10 cellular contexts compared by ENCODE assay signal in genomic region chr12:128190614-128191013, GRCh38.
DNase-seq lines count a peak whose midpoint lies in the region; ATAC-seq and TF ChIP-seq lines count a peak whose summit lies in the region.
"Had no signal": no experiment of that assay in that cellular context is flagged by ENCODE, and none has a peak within 500 bp of the region (broad histone marks: within the 10 kb centered on the region; RNA-seq: fewer than 3 reads in every experiment).

No MANE protein-coding gene starts in this region.

- H3K27me3 ChIP-seq in body of pancreas: no peaks in the 10 kb centered on the region
- H3K27me3 ChIP-seq in neural cell (ENCODE audit: insufficient read depth, low read depth, low read length): no peaks in the 10 kb centered on the region

- no peaks in the 10 kb centered on the region for H4K20me1 ChIP-seq in neural cell (ENCODE audit: insufficient read depth)

- no peak for TF ChIP-seq POLR2A in body of pancreas (IDR thresholded peaks at IDR 0.05)

- H3K9ac ChIP-seq in neural cell (ENCODE audit: low read length): no peak overlapping the region

- H3K36me3 ChIP-seq in body of pancreas (replicated peaks in 1 of 2; ENCODE audit: insufficient read depth in 1 of 2, low read depth in 2 of 2) (no peaks in the 10 kb centered on the region), neural cell (ENCODE audit: insufficient read depth, low read length) (no peaks in the 10 kb centered on the region)

- H3K4me2 ChIP-seq in neural cell (ENCODE audit: low read length): no peak overlapping the region

- no peaks in the 10 kb centered on the region for H3F3A ChIP-seq in neural cell (ENCODE audit: insufficient read depth, low read length, poor library complexity, severe bottlenecking)

- H3K79me2 ChIP-seq in neural cell (replicated peaks; ENCODE audit: insufficient read depth, low read length): no peaks in the 10 kb centered on the region

- DNase-seq in ELF-1 (ENCODE audit: low read depth, low spot score) (peak; percentile 63), body of pancreas (peak in 1 of 4 donors; percentile 34), SW480 (ENCODE audit: low spot score) (no peak)
- DNase-seq: cerebellar nuclear complex, foreskin fibroblast, mucosa of descending colon had no signal

- peak; percentile 11; the same call in 1 of the 2 replicates for TF ChIP-seq CTCF in LNCAP (IDR thresholded peaks at IDR 0.05)
- peak in 5 of 7 experiments; percentile 11 to 27 (median 20) for TF ChIP-seq CTCF in body of pancreas (IDR thresholded peaks at IDR 0.05)
- TF ChIP-seq CTCF in neural cell (IDR thresholded peaks at IDR 0.05; ENCODE audit: poor library complexity, severe bottlenecking): peak; percentile 73

- TF ChIP-seq EP300 in neural cell (conservative IDR thresholded peaks at IDR 0.05; ENCODE audit: poor library complexity, severe bottlenecking): no peak

- TF ChIP-seq RAD21 in neural cell (conservative IDR thresholded peaks at IDR 0.05): peak; percentile 70

- H2AFZ ChIP-seq in neural cell (ENCODE audit: low read depth, low read length): no peak overlapping the region

- no peaks in the 10 kb centered on the region for H3K4me1 ChIP-seq in body of pancreas

- H3K27ac ChIP-seq in body of pancreas: no peak overlapping the region
- no peak overlapping the region for H3K27ac ChIP-seq in neural cell (ENCODE audit: low read length)

- H3K4me3 ChIP-seq in body of pancreas: no peak overlapping the region
- no peak overlapping the region for H3K4me3 ChIP-seq in neural cell (ENCODE audit: low read length)
- H3K4me3 ChIP-seq: mucosa of descending colon had no signal

- ATAC-seq in body of pancreas: no peak
- ATAC-seq in GM18867 (IDR thresholded peaks at IDR 0.05; ENCODE audit: unreplicated experiment): no peak
- no peak for ATAC-seq in HG02840 (IDR thresholded peaks at IDR 0.05; ENCODE audit: low FRiP score, unreplicated experiment)
- ATAC-seq: mucosa of descending colon had no signal

- no peaks in the 10 kb centered on the region for H3K9me3 ChIP-seq in body of pancreas
- no peaks in the 10 kb centered on the region for H3K9me3 ChIP-seq in neural cell (ENCODE audit: low read length)

- intact Hi-C loops in body of pancreas (cut with DNase I): no loop called here

- WGBS in body of pancreas, 2 donors: 8 to 9% methylated on average over 16 of the region's 16 CpGs

- H3K9me2 ChIP-seq in neural cell (ENCODE audit: insufficient read depth, low read length): no peaks in the 10 kb centered on the region

TF ChIP-seq in neural cell, 6 proteins besides CTCF, POLR2A, EP300 and RAD21:
- TF ChIP-seq SMC3 (conservative IDR thresholded peaks at IDR 0.05; ENCODE audit: poor library complexity) (peak; percentile 66), EZH2 (IDR thresholded peaks at IDR 0.05; ENCODE audit: borderline replicate concordance, insufficient read depth, low read length, poor library complexity, severe bottlenecking) (no peak)

Comparison
In these comparisons a context has a peak if more than half of its experiments do, and no peak if none do; other contexts are left out.
1. CTCF ChIP-seq: peak in every context shown above with its lines; median percentile 73 in neural cell; 20 in body of pancreas; 11 in LNCAP.